ENCODE assay signal across 11 cellular contexts in the genomic region with DNA sequence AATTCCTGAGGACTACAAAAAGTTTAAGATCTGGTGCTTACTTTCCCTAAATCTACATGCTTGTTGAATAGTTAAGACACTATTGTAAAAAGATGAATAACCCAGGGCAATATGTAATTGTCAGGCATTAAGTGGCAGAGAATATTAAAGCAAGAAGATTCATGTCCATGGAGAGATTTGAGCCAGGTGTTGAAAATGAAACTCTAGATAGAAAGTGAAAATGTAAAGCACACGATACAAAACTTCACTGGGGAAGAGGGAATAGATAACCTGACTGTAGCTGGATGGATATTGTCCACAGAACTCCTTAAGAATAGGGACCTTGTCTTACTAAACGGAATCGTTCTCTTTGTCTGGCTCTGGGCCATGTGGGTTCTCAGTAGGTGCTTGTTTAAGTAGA. TPM values are rescaled to one million over a fixed set of nuclear protein-coding genes. Genes with fewer than 3 reads are reported as not detected.
DNase-seq lines count a peak whose midpoint lies in the region; ATAC-seq, FAIRE-seq and TF ChIP-seq lines count a peak whose summit lies in the region.
"Had no signal": no experiment of that assay in that cellular context is flagged by ENCODE, and none has a peak within 500 bp of the region (broad histone marks: within the 10 kb centered on the region; RNA-seq: fewer than 3 reads in every experiment).

No MANE protein-coding gene starts in this region.

- H3K4me1 Mint-ChIP-seq in activated T-helper 2 cell treated with anti-CD3 and anti-CD28 coated beads, Interferon-gamma antibody, Interleukin-2, Interleukin-4, amounts not matched to agents 10 μg/mL and 5 μg/mL and 100 μg/mL, durations not matched to agents 14 hours and 24 hours and 36 hours (ENCODE audit: low read depth): peaks cover 56% of the 10 kb centered on the region
- H3K4me1 Mint-ChIP-seq in naive thymus-derived CD8-positive, alpha-beta T cell: peaks cover 44 to 93% (median 87%) of the 10 kb centered on the region in 4 donors

- peak; percentile 14 for DNase-seq in GM10266 (ENCODE audit: extremely low spot score)
- no peak for DNase-seq in H54 (ENCODE audit: insufficient read length, low spot score)
- no peak for DNase-seq in activated T-helper 2 cell treated with anti-CD3 and anti-CD28 coated beads, Interferon-gamma antibody, Interleukin-2, Interleukin-4, amounts not matched to agents 10 μg/mL and 5 μg/mL and 100 μg/mL, durations not matched to agents 14 hours and 24 hours and 36 hours (ENCODE audit: low spot score)
- DNase-seq in naive thymus-derived CD8-positive, alpha-beta T cell: no peak
- no peak for DNase-seq in GF-D8 (lab: John Stamatoyannopoulos, UW)
- DNase-seq in stimulated activated CD8-positive, alpha-beta memory T cell treated with anti-CD3 and anti-CD28 coated beads, Interleukin-4, amount 100 ng/mL, for 48 hours: no peak
- DNase-seq: activated CD4-positive, alpha-beta T cell treated with anti-CD3 and anti-CD28 coated beads, Interleukin-2, amount 50 U/mL, for 1 hour; aorta; NCI-H1048; NCI-H69 had no signal

- H3K9me3 Mint-ChIP-seq in activated T-helper 2 cell treated with anti-CD3 and anti-CD28 coated beads, Interferon-gamma antibody, Interleukin-2, Interleukin-4, amounts not matched to agents 10 μg/mL and 5 μg/mL and 100 μg/mL, durations not matched to agents 14 hours and 24 hours and 36 hours: no peaks in the 10 kb centered on the region
- H3K9me3 Mint-ChIP-seq in naive thymus-derived CD8-positive, alpha-beta T cell: no peaks in the 10 kb centered on the region

- TF ChIP-seq CTCF in GM10266 (IDR thresholded peaks at IDR 0.05; ENCODE audit: control insufficient read depth, insufficient read depth, low read depth, missing control alignments): no peak

- ATAC-seq in naive thymus-derived CD8-positive, alpha-beta T cell: no peak
- no peak for ATAC-seq in HG03460 (IDR thresholded peaks at IDR 0.05; ENCODE audit: unreplicated experiment)

- H3K4me3 Mint-ChIP-seq in activated T-helper 2 cell treated with anti-CD3 and anti-CD28 coated beads, Interferon-gamma antibody, Interleukin-2, Interleukin-4, amounts not matched to agents 10 μg/mL and 5 μg/mL and 100 μg/mL, durations not matched to agents 14 hours and 24 hours and 36 hours (ENCODE audit: low read depth): peak overlapping the region; percentile 18
- peak overlapping the region in 9 of 10 donors; percentile 11 to 71 (median 63) for H3K4me3 Mint-ChIP-seq in naive thymus-derived CD8-positive, alpha-beta T cell

- H3K27me3 Mint-ChIP-seq in activated T-helper 2 cell treated with anti-CD3 and anti-CD28 coated beads, Interferon-gamma antibody, Interleukin-2, Interleukin-4, amounts not matched to agents 10 μg/mL and 5 μg/mL and 100 μg/mL, durations not matched to agents 14 hours and 24 hours and 36 hours (ENCODE audit: low read depth): no peaks in the 10 kb centered on the region
- H3K27me3 Mint-ChIP-seq in naive thymus-derived CD8-positive, alpha-beta T cell: no peaks in the 10 kb centered on the region

- TF ChIP-seq POLR2A in H54 (IDR thresholded peaks at IDR 0.05; ENCODE audit: low read depth, low read length): no peak

- H3K36me3 Mint-ChIP-seq in activated T-helper 2 cell treated with anti-CD3 and anti-CD28 coated beads, Interferon-gamma antibody, Interleukin-2, Interleukin-4, amounts not matched to agents 10 μg/mL and 5 μg/mL and 100 μg/mL, durations not matched to agents 14 hours and 24 hours and 36 hours (ENCODE audit: low read depth): peaks cover 62% of the 10 kb centered on the region
- H3K36me3 Mint-ChIP-seq in naive thymus-derived CD8-positive, alpha-beta T cell: peaks cover 0 to 43% (median 6%) of the 10 kb centered on the region in 3 donors

- FAIRE-seq in H54 (lab: Jason Lieb, UNC): peak; percentile 55

- POLR2A ChIA-PET in naive thymus-derived CD8-positive, alpha-beta T cell (lab: Charles Lee): no interaction called here

- peak overlapping the region; percentile 23 for H3K27ac Mint-ChIP-seq in activated T-helper 2 cell treated with anti-CD3 and anti-CD28 coated beads, Interferon-gamma antibody, Interleukin-2, Interleukin-4, amounts not matched to agents 10 μg/mL and 5 μg/mL and 100 μg/mL, durations not matched to agents 14 hours and 24 hours and 36 hours
- H3K27ac Mint-ChIP-seq in naive thymus-derived CD8-positive, alpha-beta T cell: peak overlapping the region in 9 of 10 donors; percentile 1 to 84 (median 49)

- intact Hi-C loops in activated T-helper 2 cell treated with anti-CD3 and anti-CD28 coated beads, Interferon-gamma antibody, Interleukin-2, Interleukin-4, amounts not matched to agents 10 μg/mL and 5 μg/mL and 100 μg/mL, durations not matched to agents 14 hours and 24 hours and 36 hours (cut with micrococcal nuclease): loop anchor here (10.0 kb wide), 1 partner anchor 171 kb away; no protein-coding TSS in a partner anchor

RNA-seq across cellular contexts. Expression of a gene that starts 5.0 kb away (rescaled TPM):
- total RNA-seq in activated T-helper 2 cell treated with anti-CD3 and anti-CD28 coated beads, Interferon-gamma antibody, Interleukin-2, Interleukin-4, amounts not matched to agents 10 μg/mL and 5 μg/mL and 100 μg/mL, durations not matched to agents 14 hours and 24 hours and 36 hours: 197 and 198 TPM in 2 replicates
- total RNA-seq in naive thymus-derived CD8-positive, alpha-beta T cell: 100 to 1,000 TPM; 125 to 139 TPM
- 10 to 100 TPM; 44.5 to 66.3 (median 58.7) TPM for polyA plus RNA-seq in naive thymus-derived CD8-positive, alpha-beta T cell
